21 cellular contexts compared by ENCODE assay signal in genomic region chr14:98014851-98015615, GRCh38.
"Had no signal": no experiment of that assay in that cellular context is flagged by ENCODE, and none has a peak within 500 bp of the region (broad histone marks: within the 10 kb centered on the region; RNA-seq: fewer than 3 reads in every experiment).

No MANE protein-coding gene starts in this region.

- H3K36me3 ChIP-seq: colonic mucosa, heart right ventricle had no signal

- H3K27ac ChIP-seq: colonic mucosa, epithelial cell of prostate, heart right ventricle, SK-N-MC, VCaP had no signal

- DNase-seq: activated CD4-positive, alpha-beta T cell treated with anti-CD3 and anti-CD28 coated beads, Interleukin-2, amount 50 U/mL, for 1 hour; activated CD8-positive, alpha-beta T cell treated with anti-CD3 and anti-CD28 coated beads, Interleukin-2, amount 10 ng/mL, durations not matched to agents 7 days and 5 days; activated naive CD4-positive, alpha-beta T cell; activated T-cell treated with anti-CD3 and anti-CD28 coated beads, Interleukin-2, amount 50 U/mL, for 4 hours; aorta; colonic mucosa; endodermal cell; foreskin fibroblast; heart right ventricle; left colon; occipital lobe; retina; stimulated activated CD4-positive, alpha-beta T cell treated with anti-CD3 and anti-CD28 coated beads, Interleukin-2, amount 100 ng/mL, for 48 hours; stimulated activated CD8-positive, alpha-beta memory T cell treated with anti-CD3 and anti-CD28 coated beads, Interleukin-4, amount 100 ng/mL, for 48 hours; stimulated activated naive B cell treated with anti-CD40 and anti-IgM and Interleukin-4, amounts not matched to agents 10 μg/mL and 1 μg/mL and 100 μg/mL, for 72 hours; SW 1271; T-helper 2 cell had no signal

- H3K4me3 ChIP-seq: colonic mucosa, heart right ventricle, SK-N-MC had no signal

- H3K27me3 ChIP-seq: colonic mucosa had no signal

- H3K9me3 ChIP-seq: colonic mucosa, heart right ventricle had no signal

- ATAC-seq: activated T-cell treated with anti-CD3 and anti-CD28 coated beads, Interleukin-2, amount 50 U/mL, for 4 hours; left colon; stimulated activated naive B cell treated with anti-CD40 and anti-IgM and Interleukin-4, amounts not matched to agents 10 μg/mL and 1 μg/mL and 100 μg/mL, for 72 hours had no signal

- H3K4me1 ChIP-seq: colonic mucosa, heart right ventricle had no signal

- FAIRE-seq: keratinocyte had no signal
